ENCODE assay signal across 15 cellular contexts in the genomic region with DNA sequence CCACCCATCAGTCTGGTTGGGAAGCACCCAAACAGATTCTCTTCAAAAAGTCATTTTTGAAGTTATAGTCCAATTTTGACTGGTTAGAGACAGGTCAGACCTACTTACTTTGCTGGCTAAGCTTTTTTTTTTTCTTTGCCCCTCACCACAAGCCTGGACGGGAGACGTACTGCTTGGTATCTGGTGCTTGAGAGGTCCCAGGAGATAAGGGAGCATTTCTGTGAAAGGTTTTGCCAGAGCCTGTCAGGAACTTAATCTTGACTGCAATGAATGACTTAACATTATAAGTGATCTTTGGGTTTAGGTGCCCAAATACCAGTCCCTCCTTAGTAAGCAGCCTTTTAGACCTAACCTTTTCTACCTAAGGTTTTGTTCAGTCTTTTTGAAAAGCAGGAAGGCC.
"Had no signal": no experiment of that assay in that cellular context is flagged by ENCODE, and none has a peak within 500 bp of the region (broad histone marks: within the 10 kb centered on the region; RNA-seq: fewer than 3 reads in every experiment).

No MANE protein-coding gene starts in this region.

- H3K9me3 ChIP-seq: body of pancreas, pancreas, testis had no signal

- H3K4me3 Mint-ChIP-seq: activated naive CD4-positive, alpha-beta T cell treated with anti-CD3 and anti-CD28 coated beads, Interleukin-2, amount 10 ng/mL, durations not matched to agents 7 days and 5 days; activated T-helper 17 cell treated with anti-CD3 and anti-CD28 coated beads, Interleukin-2, amount 50 U/mL, for 72 hours; dendritic cell treated with granulocyte-macrophage colony-stimulating factor and Interleukin-4, amounts not matched to agents 40 ng/mL and 50 ng/mL, for 4 days; effector memory CD8-positive, alpha-beta T cell; mesothelial cell of epicardium; stimulated activated naive CD8-positive, alpha-beta T cell treated with anti-CD3 and anti-CD28 coated beads, Interleukin-15, Interleukin-2, amounts not matched to agents 100 ng/mL and 50 ng/mL, for 24 hours had no signal

- H3K9me3 Mint-ChIP-seq: activated naive CD4-positive, alpha-beta T cell treated with anti-CD3 and anti-CD28 coated beads, Interleukin-2, amount 10 ng/mL, durations not matched to agents 7 days and 5 days; activated T-helper 17 cell treated with anti-CD3 and anti-CD28 coated beads, Interleukin-2, amount 50 U/mL, for 72 hours; dendritic cell treated with granulocyte-macrophage colony-stimulating factor and Interleukin-4, amounts not matched to agents 40 ng/mL and 50 ng/mL, for 4 days; effector memory CD8-positive, alpha-beta T cell; mesothelial cell of epicardium; stimulated activated naive CD8-positive, alpha-beta T cell treated with anti-CD3 and anti-CD28 coated beads, Interleukin-15, Interleukin-2, amounts not matched to agents 100 ng/mL and 50 ng/mL, for 24 hours had no signal

- H3K27me3 Mint-ChIP-seq: activated naive CD4-positive, alpha-beta T cell treated with anti-CD3 and anti-CD28 coated beads, Interleukin-2, amount 10 ng/mL, durations not matched to agents 7 days and 5 days; activated T-helper 17 cell treated with anti-CD3 and anti-CD28 coated beads, Interleukin-2, amount 50 U/mL, for 72 hours; dendritic cell treated with granulocyte-macrophage colony-stimulating factor and Interleukin-4, amounts not matched to agents 40 ng/mL and 50 ng/mL, for 4 days; effector memory CD8-positive, alpha-beta T cell; stimulated activated naive CD8-positive, alpha-beta T cell treated with anti-CD3 and anti-CD28 coated beads, Interleukin-15, Interleukin-2, amounts not matched to agents 100 ng/mL and 50 ng/mL, for 24 hours had no signal

- H3K27ac ChIP-seq: body of pancreas, pancreas, testis had no signal

- H3K27ac Mint-ChIP-seq: activated naive CD4-positive, alpha-beta T cell treated with anti-CD3 and anti-CD28 coated beads, Interleukin-2, amount 10 ng/mL, durations not matched to agents 7 days and 5 days; activated T-helper 17 cell treated with anti-CD3 and anti-CD28 coated beads, Interleukin-2, amount 50 U/mL, for 72 hours; dendritic cell treated with granulocyte-macrophage colony-stimulating factor and Interleukin-4, amounts not matched to agents 40 ng/mL and 50 ng/mL, for 4 days; effector memory CD8-positive, alpha-beta T cell; mesothelial cell of epicardium; stimulated activated naive CD8-positive, alpha-beta T cell treated with anti-CD3 and anti-CD28 coated beads, Interleukin-15, Interleukin-2, amounts not matched to agents 100 ng/mL and 50 ng/mL, for 24 hours had no signal

- DNase-seq: activated CD4-positive, alpha-beta T cell treated with anti-CD3 and anti-CD28 coated beads, Interleukin-2, amount 50 U/mL, for 48 hours; activated CD4-positive, CD25-positive, alpha-beta regulatory T cell treated with anti-CD3 and anti-CD28 coated beads, Interleukin-2, amount 50 U/mL, for 72 hours; activated CD8-positive, alpha-beta memory T cell treated with anti-CD3 and anti-CD28 coated beads, Interleukin-2, amount 50 U/mL, for 48 hours; activated naive CD4-positive, alpha-beta T cell treated with anti-CD3 and anti-CD28 coated beads, Interleukin-2, amount 10 ng/mL, durations not matched to agents 7 days and 5 days; body of pancreas; cerebellar nuclear complex; effector memory CD8-positive, alpha-beta T cell; pancreas; stimulated activated CD4-positive, alpha-beta T cell treated with anti-CD3 and anti-CD28 coated beads, Interleukin-15, amount 100 ng/mL, for 24 hours; stimulated activated CD4-positive, alpha-beta T cell treated with anti-CD3 and anti-CD28 coated beads, Interleukin-4, amount 100 ng/mL, for 24 hours; testis had no signal

- H3K4me1 ChIP-seq: testis had no signal

- ATAC-seq: activated T-helper 17 cell treated with anti-CD3 and anti-CD28 coated beads, Interleukin-2, amount 50 U/mL, for 72 hours; body of pancreas; effector memory CD8-positive, alpha-beta T cell; pancreas had no signal

- H3K27me3 ChIP-seq: body of pancreas, pancreas, testis had no signal
